In the genomic region with DNA sequence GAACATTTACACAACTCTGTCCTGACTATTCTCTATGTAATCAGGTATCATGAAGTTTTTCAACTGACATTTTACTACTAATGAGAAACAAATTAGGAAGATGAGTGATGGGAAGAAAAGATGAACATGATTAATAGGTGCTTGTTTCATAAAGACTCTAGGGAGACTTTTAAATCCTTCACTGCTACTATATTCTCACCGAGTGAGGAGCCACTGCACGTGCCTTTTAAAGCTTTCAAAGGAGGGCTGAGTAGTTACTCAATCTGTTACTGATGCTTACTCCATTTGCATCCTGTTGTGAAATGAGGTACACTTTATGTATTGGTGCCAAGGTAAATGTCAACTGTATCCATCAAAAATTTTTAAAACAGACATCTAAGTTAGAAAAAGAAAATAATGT, we compare ENCODE assay signal across 12 cellular contexts. TPM values are rescaled to one million over a fixed set of nuclear protein-coding genes. Genes with fewer than 3 reads are reported as not detected.
DNase-seq lines count a peak whose midpoint lies in the region; ATAC-seq, FAIRE-seq and TF ChIP-seq lines count a peak whose summit lies in the region.
"Had no signal": no experiment of that assay in that cellular context is flagged by ENCODE, and none has a peak within 500 bp of the region (broad histone marks: within the 10 kb centered on the region; RNA-seq: fewer than 3 reads in every experiment).

No MANE protein-coding gene starts in this region.

- peak overlapping the region; percentile 99 for H3K27ac Mint-ChIP-seq in T-helper 2 cell treated with Interferon-gamma antibody and Interleukin-4, amounts not matched to agents 5 μg/mL and 100 μg/mL, for 36 hours

- TF ChIP-seq POLR2A in GM12891 (IDR thresholded peaks at IDR 0.05; ENCODE audit: low read depth, low read length) = no peak

- peaks cover 36% of the 10 kb centered on the region for H3K4me1 Mint-ChIP-seq in T-helper 2 cell treated with Interferon-gamma antibody and Interleukin-4, amounts not matched to agents 5 μg/mL and 100 μg/mL, for 36 hours (ENCODE audit: low read depth)

- ATAC-seq in lower lobe of right lung = no peak
- no peak for ATAC-seq in HG03196 (IDR thresholded peaks at IDR 0.05; ENCODE audit: unreplicated experiment)
- no peak for ATAC-seq in GM19324 (IDR thresholded peaks at IDR 0.05; ENCODE audit: low FRiP score, unreplicated experiment)

- H3K36me3 ChIP-seq in BLaER1 (no peaks in the 10 kb centered on the region), lower lobe of right lung (no peaks in the 10 kb centered on the region)

- intact Hi-C loops in lower lobe of right lung (cut with DNase I) = no loop called here

- H3K27ac ChIP-seq in BLaER1 (no peak overlapping the region), lower lobe of right lung (no peak overlapping the region)

- peak overlapping the region; percentile 95 for H3K4me3 Mint-ChIP-seq in T-helper 2 cell treated with Interferon-gamma antibody and Interleukin-4, amounts not matched to agents 5 μg/mL and 100 μg/mL, for 36 hours

- H3K9ac ChIP-seq in BLaER1 = no peak overlapping the region

- peaks cover 99% of the 10 kb centered on the region for H3K27me3 ChIP-seq in BLaER1
- no peaks in the 10 kb centered on the region for H3K27me3 ChIP-seq in lower lobe of right lung (ENCODE audit: low read depth)

- H4K20me1 ChIP-seq in BLaER1 = peaks cover 86% of the 10 kb centered on the region

- no peaks in the 10 kb centered on the region for H3K4me1 ChIP-seq in BLaER1
- H3K4me1 ChIP-seq in lower lobe of right lung = peaks cover 22% of the 10 kb centered on the region

- H3K36me3 Mint-ChIP-seq in T-helper 2 cell treated with Interferon-gamma antibody and Interleukin-4, amounts not matched to agents 5 μg/mL and 100 μg/mL, for 36 hours (ENCODE audit: low read depth) = peaks cover 13% of the 10 kb centered on the region

- H3K9me3 ChIP-seq in BLaER1 (no peaks in the 10 kb centered on the region), lower lobe of right lung (no peaks in the 10 kb centered on the region)

- DNase-seq in GM12891 (ENCODE audit: insufficient read length, low spot score) (no peak), lower lobe of right lung (no peak), DMS114 treated with DMSO at 0.1 percent for 48 hours (lab: John Stamatoyannopoulos, UW; ENCODE audit: unreplicated experiment) (no peak), HK-2 (ENCODE audit: unreplicated experiment) (no peak)
- DNase-seq in T-helper 2 cell treated with Interferon-gamma antibody and Interleukin-4, amounts not matched to agents 5 μg/mL and 100 μg/mL, for 36 hours (ENCODE audit: low spot score) = no peak
- DNase-seq: EL, NCI-H187 treated with DMSO at 0.1 percent for 48 hours had no signal

- peaks cover 14% of the 10 kb centered on the region for H3K27me3 Mint-ChIP-seq in T-helper 2 cell treated with Interferon-gamma antibody and Interleukin-4, amounts not matched to agents 5 μg/mL and 100 μg/mL, for 36 hours (ENCODE audit: low read depth)

- H3K9me3 Mint-ChIP-seq in T-helper 2 cell treated with Interferon-gamma antibody and Interleukin-4, amounts not matched to agents 5 μg/mL and 100 μg/mL, for 36 hours = no peaks in the 10 kb centered on the region

- no peak for TF ChIP-seq CTCF in lower lobe of right lung (IDR thresholded peaks at IDR 0.05)

- H3K4me3 ChIP-seq in BLaER1 (no peak overlapping the region; the same call in 1 of the 2 replicates), lower lobe of right lung (peak overlapping the region; percentile 86)

- 0 out of 2 replicates have a peak overlapping the region, but pooled peaks have one; percentile 79 for H3K4me2 ChIP-seq in BLaER1

- peak; percentile 26 for FAIRE-seq in GM12891 (lab: Jason Lieb, UNC)

TF ChIP-seq in GM12891, 5 proteins besides CTCF, POLR2A, EP300 and RAD21:
- no peak for TF ChIP-seq TAF1 (IDR thresholded peaks at IDR 0.05; ENCODE audit: low read depth, low read length)

RNA-seq across cellular contexts. Expression of gene COMMD3, which starts 1.3 kb away (rescaled TPM):
- 72.3 TPM for polyA plus RNA-seq in GM12891 (2012; ENCODE audit: low read depth, missing spikeins)
- total RNA-seq in lower lobe of right lung = 51.0 TPM

RNA-seq across cellular contexts. Expression of gene BMI1, which starts 6.0 kb away (rescaled TPM):
- polyA plus RNA-seq in GM12891 (2012; ENCODE audit: low read depth, missing spikeins) = 19.9 TPM
- total RNA-seq in lower lobe of right lung = 48.4 TPM

RNA-seq across cellular contexts. Expression of gene SPAG6, which starts 30.4 kb away (rescaled TPM):
- 0.35 TPM for polyA plus RNA-seq in GM12891 (2012; ENCODE audit: low read depth, missing spikeins)
- 10.4 TPM for total RNA-seq in lower lobe of right lung
- total RNA-seq: dermis microvascular lymphatic vessel endothelial cell, omental fat pad had no signal
